Comparison of ENCODE assay signal across 14 cellular contexts in genomic region chr11:15807827-15808226, GRCh38.
DNase-seq lines count a peak whose midpoint lies in the region; TF ChIP-seq lines count a peak whose summit lies in the region.
"Had no signal": no experiment of that assay in that cellular context is flagged by ENCODE, and none has a peak within 500 bp of the region (broad histone marks: within the 10 kb centered on the region; RNA-seq: fewer than 3 reads in every experiment).

No MANE protein-coding gene starts in this region.

- H3F3A ChIP-seq in neural cell (ENCODE audit: insufficient read depth, low read length, poor library complexity, severe bottlenecking), result no peaks in the 10 kb centered on the region

- peak; percentile 28 for DNase-seq in NCI-H69 (lab: John Stamatoyannopoulos, UW)
- DNase-seq in amniotic epithelial cell (ENCODE audit: low read depth), result peak; percentile 67
- no peak for DNase-seq in activated gamma-delta T cell (lab: John Stamatoyannopoulos, UW)
- DNase-seq in activated CD8-positive, alpha-beta memory T cell treated with anti-CD3 and anti-CD28 coated beads, Interleukin-2, amount 50 U/mL, for 48 hours, result no peak
- no peak for DNase-seq in effector CD4-positive, alpha-beta T cell
- DNase-seq: BE2C; CD4-positive, alpha-beta memory T cell; DMS79; GOT3; H9 had no signal

- peak; percentile 40 for TF ChIP-seq EP300 in neural cell (conservative IDR thresholded peaks at IDR 0.05; ENCODE audit: poor library complexity, severe bottlenecking)

- no peaks in the 10 kb centered on the region for H3K36me3 ChIP-seq in HEK293 (ENCODE audit: control insufficient read depth in 2 of 2, insufficient read depth in 1 of 2, low read length in 2 of 2)
- no peaks in the 10 kb centered on the region for H3K36me3 ChIP-seq in neural cell (ENCODE audit: insufficient read depth, low read length)
- H3K36me3 ChIP-seq: BE2C had no signal

- CTCF ChIA-PET in HEK293 (lab: Yijun Ruan, JAX), result interaction anchor here (0.7 to 2.8 kb wide), 3 partner anchors 12 to 539 kb away, joined by 3 to 11 read pairs (median 3); no protein-coding TSS in a partner anchor

- H4K20me1 ChIP-seq in neural cell (ENCODE audit: insufficient read depth), result no peaks in the 10 kb centered on the region

- no peak for TF ChIP-seq RAD21 in neural cell (conservative IDR thresholded peaks at IDR 0.05)

- H3K27ac ChIP-seq in HEK293 (ENCODE audit: extremely low read depth, low read depth, low read length) (no peak overlapping the region), neural cell (ENCODE audit: low read length) (no peak overlapping the region)
- H3K27ac ChIP-seq: C4-2B had no signal

- no peak overlapping the region for H3K9ac ChIP-seq in neural cell (ENCODE audit: low read length)

- H3K9me3 ChIP-seq in HEK293 (ENCODE audit: control insufficient read depth, insufficient read depth, low read depth, low read length) (no peaks in the 10 kb centered on the region), neural cell (ENCODE audit: low read length) (no peaks in the 10 kb centered on the region)
- H3K9me3 ChIP-seq: BE2C had no signal

- H3K4me3 ChIP-seq in HEK293 (ENCODE audit: low read depth, low read length) (no peak overlapping the region), neural cell (ENCODE audit: low read length) (no peak overlapping the region)
- H3K4me3 ChIP-seq: GM12878 had no signal

- H3K4me1 ChIP-seq in HEK293 (ENCODE audit: control insufficient read depth, insufficient read depth, low read length), result no peaks in the 10 kb centered on the region
- H3K4me1 ChIP-seq: BE2C had no signal

- H2AFZ ChIP-seq in neural cell (ENCODE audit: low read depth, low read length), result no peak overlapping the region

- no peak overlapping the region for H3K4me2 ChIP-seq in neural cell (ENCODE audit: low read length)

- no peaks in the 10 kb centered on the region for H3K9me2 ChIP-seq in neural cell (ENCODE audit: insufficient read depth, low read length)

- H3K79me2 ChIP-seq in neural cell (replicated peaks; ENCODE audit: insufficient read depth, low read length), result no peaks in the 10 kb centered on the region

- H3K27me3 ChIP-seq in neural cell (ENCODE audit: insufficient read depth, low read depth, low read length), result no peaks in the 10 kb centered on the region
- H3K27me3 ChIP-seq: BE2C had no signal

- POLR2A ChIA-PET in HEK293 (lab: Yijun Ruan, JAX), result no interaction called here

- TF ChIP-seq CTCF in HEK293 (tag by site-specific recombination; IDR thresholded peaks at IDR 0.05) (no peak), neural cell (IDR thresholded peaks at IDR 0.05; ENCODE audit: poor library complexity, severe bottlenecking) (no peak)

TF ChIP-seq in HEK293, 187 proteins besides CTCF, POLR2A, EP300 and RAD21:
- TF ChIP-seq ZSCAN16 (tag by site-specific recombination; IDR thresholded peaks at IDR 0.05), result no peak
- TF ChIP-seq MYNN (tag by site-specific recombination; IDR thresholded peaks at IDR 0.05; ENCODE audit: borderline replicate concordance), result no peak
- no peak for TF ChIP-seq ZNF404 (tag by site-specific recombination; IDR thresholded peaks at IDR 0.05)
- TF ChIP-seq ZIC2 (tag by site-specific recombination; IDR thresholded peaks at IDR 0.05), result 0 out of 2 replicates have a peak, but pooled peaks have one; percentile 26
- TF ChIP-seq ZNF366 (tag by site-specific recombination; conservative IDR thresholded peaks at IDR 0.05), result no peak
- TF ChIP-seq ZNF223 (tag by site-specific recombination; IDR thresholded peaks at IDR 0.05), result no peak
- TF ChIP-seq ZNF24 (tag by site-specific recombination; IDR thresholded peaks at IDR 0.05), result no peak
- TF ChIP-seq ZNF398 (tag by site-specific recombination; IDR thresholded peaks at IDR 0.05), result 0 out of 2 replicates have a peak, but pooled peaks have one; percentile 22
- TF ChIP-seq ZNF692 (tag by site-specific recombination; IDR thresholded peaks at IDR 0.05), result no peak
- TF ChIP-seq ZNF521 (tag by site-specific recombination; IDR thresholded peaks at IDR 0.05), result no peak
- TF ChIP-seq GLI4 (tag by site-specific recombination; IDR thresholded peaks at IDR 0.05), result no peak
- no peak for TF ChIP-seq ZNF843 (tag by site-specific recombination; IDR thresholded peaks at IDR 0.05)

TF ChIP-seq in neural cell, 6 proteins besides CTCF, POLR2A, EP300 and RAD21:
- TF ChIP-seq POLR2AphosphoS5 (IDR thresholded peaks at IDR 0.05) (peak; percentile 69), REST (IDR thresholded peaks at IDR 0.05; ENCODE audit: borderline replicate concordance) (peak; percentile 31), TAF1 (IDR thresholded peaks at IDR 0.05; ENCODE audit: low read depth) (no peak), MXI1 (conservative IDR thresholded peaks at IDR 0.05; ENCODE audit: poor library complexity, severe bottlenecking) (no peak)

Comparison
In these comparisons a context has a peak if more than half of its experiments do, and no peak if none do; other contexts are left out.
1. DNase-seq: peak in NCI-H69 (single experiment) and amniotic epithelial cell (single experiment); none in activated gamma-delta T cell (single experiment), activated CD8-positive, alpha-beta memory T cell treated with anti-CD3 and anti-CD28 coated beads, Interleukin-2, amount 50 U/mL, for 48 hours (single experiment) and effector CD4-positive, alpha-beta T cell (single experiment).